ENCODE assay signal across 19 cellular contexts in genomic region chr6:45706319-45706718, GRCh38.
DNase-seq lines count a peak whose midpoint lies in the region; ATAC-seq, FAIRE-seq and TF ChIP-seq lines count a peak whose summit lies in the region.
"Had no signal": no experiment of that assay in that cellular context is flagged by ENCODE, and none has a peak within 500 bp of the region (broad histone marks: within the 10 kb centered on the region; RNA-seq: fewer than 3 reads in every experiment).

No MANE protein-coding gene starts in this region.

- no peak for TF ChIP-seq CTCF in H1 (IDR thresholded peaks at IDR 0.05; ENCODE audit: control extremely low read depth in 1 of 3, insufficient read depth in 1 of 3, low read depth in 1 of 3, low read length in 3 of 3)
- TF ChIP-seq CTCF in hepatocyte (IDR thresholded peaks at IDR 0.05; ENCODE audit: poor library complexity) = no peak

- TF ChIP-seq RAD21 in H1 (IDR thresholded peaks at IDR 0.05 in 1 of 2, conservative IDR thresholded peaks at IDR 0.05 in 1 of 2; ENCODE audit: low read depth in 2 of 2, low read length in 2 of 2) = no peak

- WGBS in H1 (ENCODE audit: extremely low coverage in 1 of 2, insufficient coverage in 1 of 2, insufficient read length in 1 of 2, insufficient replicate concordance in 2 of 2, low coverage in 1 of 2, low lambda C conversion rate in 2 of 2, missing lambda C conversion rate in 1 of 2), 2 experiments = 50% methylated on average over 2 of the region's 2 CpGs; no CpG with 5 or more reads in 1 of the 2 experiments
- 50% methylated on average over 2 of the region's 2 CpGs for WGBS in hepatocyte (ENCODE audit: low lambda C conversion rate, missing lambda C conversion rate)

- H3K9me3 ChIP-seq in H1 (ENCODE audit: insufficient read depth in 2 of 2, low read depth in 1 of 2, low read length in 1 of 2) = no peaks in the 10 kb centered on the region
- no peaks in the 10 kb centered on the region for H3K9me3 ChIP-seq in hepatocyte (ENCODE audit: low read depth)
- H3K9me3 ChIP-seq: adrenal gland had no signal

- no peak overlapping the region for H2BK20ac ChIP-seq in H1 (ENCODE audit: low read length)

- H2BK120ac ChIP-seq in H1 (replicated peaks; ENCODE audit: low read depth, low read length) = no peak overlapping the region

- H2BK12ac ChIP-seq in H1 (ENCODE audit: low read depth, low read length) = 0 out of 2 replicates have a peak overlapping the region, but pooled peaks have one; percentile 28

- H3K4me1 ChIP-seq in H1 (replicated peaks in 1 of 4; ENCODE audit: control insufficient read depth in 3 of 4, insufficient read depth in 4 of 4, low read length in 3 of 4) = no peaks in the 10 kb centered on the region; a peak in 1 of 7 replicates
- H3K4me1 ChIP-seq in hepatocyte (ENCODE audit: insufficient read depth) = no peaks in the 10 kb centered on the region
- H3K4me1 ChIP-seq: adrenal gland had no signal

- H3K23ac ChIP-seq in H1 (ENCODE audit: insufficient read length) = no peak overlapping the region

- no peak for TF ChIP-seq POLR2A in H1 (IDR thresholded peaks at IDR 0.05; ENCODE audit: control extremely low read depth in 1 of 2, low read depth in 2 of 2, low read length in 2 of 2)

- no peak overlapping the region for H2BK15ac ChIP-seq in H1 (ENCODE audit: low read length)

- H3K4me2 ChIP-seq in H1 (ENCODE audit: insufficient read depth in 1 of 2, low read depth in 2 of 2, low read length in 2 of 2) (no peak overlapping the region), hepatocyte (no peak overlapping the region)

- no peak overlapping the region for H2BK5ac ChIP-seq in H1 (ENCODE audit: low read depth, low read length)

- H3K9ac ChIP-seq in H1 (replicated peaks in 1 of 4; ENCODE audit: extremely low read depth in 1 of 4, low read depth in 3 of 4, low read length in 3 of 4) = no peak overlapping the region

- intact Hi-C loops in activated CD4-positive, alpha-beta memory T cell treated with anti-CD3 and anti-CD28 coated beads for 36 hours (cut with micrococcal nuclease) = no loop called here

- H3K36me3 ChIP-seq in H1 (ENCODE audit: control insufficient read depth in 2 of 4, insufficient read depth in 4 of 4, low read length in 3 of 4) (no peaks in the 10 kb centered on the region), hepatocyte (replicated peaks; ENCODE audit: insufficient read depth, low read depth) (no peaks in the 10 kb centered on the region)
- H3K36me3 ChIP-seq: adrenal gland had no signal

- H3K27ac ChIP-seq in H1 (ENCODE audit: low read depth, low read length) (no peak overlapping the region), hepatocyte (no peak overlapping the region)
- H3K27ac ChIP-seq: adrenal gland had no signal

- no peak overlapping the region for H3K18ac ChIP-seq in H1 (ENCODE audit: extremely low read depth, low read length)

- CTCF ChIA-PET in activated CD4-positive, alpha-beta memory T cell treated with anti-CD3 and anti-CD28 coated beads for 36 hours (lab: Charles Lee) = interaction anchor here (0.8 to 1.2 kb wide), 2 partner anchors 8 to 328 kb away, joined by 3 read pairs; partner anchors contain the start of gene SUPT3H
- CTCF ChIA-PET in activated CD4-positive, alpha-beta memory T cell treated with anti-CD3 and anti-CD28 coated beads, Interleukin-2, amount 10 ng/mL, durations not matched to agents 7 days and 5 days (lab: Charles Lee) = no interaction called here
- CTCF ChIA-PET in H1 (lab: Charles Lee; ENCODE audit: partially characterized antibody) = interaction anchor here (0.8 to 4.8 kb wide), 2 partner anchors 8 to 216 kb away, joined by 4 to 26 read pairs; no protein-coding TSS in a partner anchor

- POLR2A ChIA-PET in activated CD4-positive, alpha-beta memory T cell treated with anti-CD3 and anti-CD28 coated beads for 36 hours (lab: Charles Lee) = interaction anchor here (0.7 to 1.4 kb wide), 3 partner anchors 31 to 217 kb away, joined by 4 read pairs; no protein-coding TSS in a partner anchor
- POLR2A ChIA-PET in activated CD4-positive, alpha-beta memory T cell treated with anti-CD3 and anti-CD28 coated beads, Interleukin-2, amount 10 ng/mL, durations not matched to agents 7 days and 5 days (lab: Charles Lee) = interaction anchor here (1.3 to 2.0 kb wide), 2 partner anchors 119 to 120 kb away, joined by 4 read pairs; no protein-coding TSS in a partner anchor
- POLR2A ChIA-PET in H1 (lab: Charles Lee; ENCODE audit: partially characterized antibody) = no interaction called here

- H3K79me2 ChIP-seq in H1 (ENCODE audit: control insufficient read depth in 1 of 2, insufficient read depth in 2 of 2, low read length in 2 of 2) (no peaks in the 10 kb centered on the region), hepatocyte (no peaks in the 10 kb centered on the region)

- H3K56ac ChIP-seq in H1 (replicated peaks; ENCODE audit: insufficient read length, low read depth, low read length) = no peak overlapping the region

- H2AFZ ChIP-seq in H1 (ENCODE audit: low read length) (no peak overlapping the region), hepatocyte (no peak overlapping the region)

- H3K27me3 Mint-ChIP-seq in activated CD4-positive, alpha-beta memory T cell treated with anti-CD3 and anti-CD28 coated beads for 36 hours = no peaks in the 10 kb centered on the region
- no peaks in the 10 kb centered on the region for H3K27me3 Mint-ChIP-seq in activated CD4-positive, alpha-beta memory T cell treated with anti-CD3 and anti-CD28 coated beads, Interleukin-2, amount 10 ng/mL, durations not matched to agents 7 days and 5 days
- H3K27me3 Mint-ChIP-seq: central memory CD8-positive, alpha-beta T cell; naive thymus-derived CD8-positive, alpha-beta T cell had no signal

- H3K23me2 ChIP-seq in H1 (ENCODE audit: low read depth, low read length) = no peaks in the 10 kb centered on the region

- H3K36me3 Mint-ChIP-seq in activated CD4-positive, alpha-beta memory T cell treated with anti-CD3 and anti-CD28 coated beads for 36 hours = no peaks in the 10 kb centered on the region
- no peaks in the 10 kb centered on the region for H3K36me3 Mint-ChIP-seq in activated CD4-positive, alpha-beta memory T cell treated with anti-CD3 and anti-CD28 coated beads, Interleukin-2, amount 10 ng/mL, durations not matched to agents 7 days and 5 days (ENCODE audit: low read depth)
- H3K36me3 Mint-ChIP-seq: CD8-positive, alpha-beta T cell; naive thymus-derived CD8-positive, alpha-beta T cell; WTC11 had no signal

- FAIRE-seq in H1 (lab: Jason Lieb, UNC) (no peak), RCC 7860 (lab: Jason Lieb, UNC) (no peak)
- FAIRE-seq: GM12892, urothelium cell line had no signal

- no peak overlapping the region for H4K5ac ChIP-seq in H1 (ENCODE audit: insufficient read length, low read depth, low read length)

- H3K27ac Mint-ChIP-seq in activated CD4-positive, alpha-beta memory T cell treated with anti-CD3 and anti-CD28 coated beads for 36 hours = no peak overlapping the region
- no peak overlapping the region for H3K27ac Mint-ChIP-seq in activated CD4-positive, alpha-beta memory T cell treated with anti-CD3 and anti-CD28 coated beads, Interleukin-2, amount 10 ng/mL, durations not matched to agents 7 days and 5 days
- H3K27ac Mint-ChIP-seq: CD8-positive, alpha-beta T cell; WTC11 had no signal

- H3K27me3 ChIP-seq in H1 (replicated peaks in 1 of 4; ENCODE audit: control insufficient read depth in 3 of 4, extremely low read depth in 1 of 4, insufficient read depth in 3 of 4, low read length in 3 of 4) (no peaks in the 10 kb centered on the region), hepatocyte (no peaks in the 10 kb centered on the region)
- H3K27me3 ChIP-seq: adrenal gland had no signal

- TF ChIP-seq EP300 in H1 (IDR thresholded peaks at IDR 0.05; ENCODE audit: borderline replicate concordance in 1 of 2, low read depth in 2 of 2, low read length in 2 of 2) = no peak

- H4K8ac ChIP-seq in H1 (ENCODE audit: extremely low read depth, insufficient read depth, low read length) = no peak overlapping the region

- H3K4ac ChIP-seq in H1 (replicated peaks; ENCODE audit: insufficient read length, low read depth, low read length) = peak overlapping the region; percentile 3

- H3K79me1 ChIP-seq in H1 (ENCODE audit: low read depth, low read length) = no peaks in the 10 kb centered on the region

- H3K4me3 Mint-ChIP-seq in activated CD4-positive, alpha-beta memory T cell treated with anti-CD3 and anti-CD28 coated beads for 36 hours = no peak overlapping the region
- H3K4me3 Mint-ChIP-seq in activated CD4-positive, alpha-beta memory T cell treated with anti-CD3 and anti-CD28 coated beads, Interleukin-2, amount 10 ng/mL, durations not matched to agents 7 days and 5 days = no peak overlapping the region
- H3K4me3 Mint-ChIP-seq: CD8-positive, alpha-beta T cell; central memory CD8-positive, alpha-beta T cell; naive thymus-derived CD8-positive, alpha-beta T cell; WTC11 had no signal

- H3K9me2 ChIP-seq in hepatocyte (replicated peaks; ENCODE audit: insufficient read depth) = no peaks in the 10 kb centered on the region

- no peak overlapping the region for H4K91ac ChIP-seq in H1 (replicated peaks; ENCODE audit: insufficient read length, low read length)

- ATAC-seq in GM21360 (IDR thresholded peaks at IDR 0.05; ENCODE audit: unreplicated experiment) (peak; percentile 36), HG02973 (IDR thresholded peaks at IDR 0.05; ENCODE audit: unreplicated experiment) (peak; percentile 37)
- ATAC-seq: CD8-positive, alpha-beta T cell; naive thymus-derived CD8-positive, alpha-beta T cell; Panc1; WTC11 had no signal

- H3K9me3 Mint-ChIP-seq in activated CD4-positive, alpha-beta memory T cell treated with anti-CD3 and anti-CD28 coated beads for 36 hours = no peaks in the 10 kb centered on the region
- H3K9me3 Mint-ChIP-seq in activated CD4-positive, alpha-beta memory T cell treated with anti-CD3 and anti-CD28 coated beads, Interleukin-2, amount 10 ng/mL, durations not matched to agents 7 days and 5 days = no peaks in the 10 kb centered on the region
- H3K9me3 Mint-ChIP-seq: CD8-positive, alpha-beta T cell; central memory CD8-positive, alpha-beta T cell; naive thymus-derived CD8-positive, alpha-beta T cell; WTC11 had no signal

- H4K20me1 ChIP-seq in H1 (replicated peaks in 1 of 2; ENCODE audit: control insufficient read depth in 1 of 2, insufficient read depth in 2 of 2, low read length in 2 of 2) (no peaks in the 10 kb centered on the region), hepatocyte (ENCODE audit: insufficient read depth, poor library complexity, severe bottlenecking) (no peaks in the 10 kb centered on the region)

- no peak overlapping the region for H2AK5ac ChIP-seq in H1 (ENCODE audit: low read depth, low read length)

- DNase-seq in activated CD4-positive, alpha-beta memory T cell treated with anti-CD3 and anti-CD28 coated beads for 36 hours = peak; percentile 54
- no peak for DNase-seq in activated CD4-positive, alpha-beta memory T cell treated with anti-CD3 and anti-CD28 coated beads, Interleukin-2, amount 10 ng/mL, durations not matched to agents 7 days and 5 days
- DNase-seq in H1 (ENCODE audit: low read depth in 1 of 2, low spot score in 2 of 2) = no peak
- DNase-seq in RCC 7860 (ENCODE audit: low spot score) = no peak
- DNase-seq in hepatocyte (ENCODE audit: low spot score) = no peak
- DNase-seq in SW480 (ENCODE audit: low spot score) = no peak
- DNase-seq: adrenal gland; CD8-positive, alpha-beta T cell; Kasumi-1; naive thymus-derived CD8-positive, alpha-beta T cell; NCI-H1694 treated with DMSO at 0.1 percent for 48 hours; NCI-H524 had no signal

- no peak overlapping the region for H3K14ac ChIP-seq in H1 (ENCODE audit: insufficient read length)

- peaks cover 41% of the 10 kb centered on the region for H3K4me1 Mint-ChIP-seq in activated CD4-positive, alpha-beta memory T cell treated with anti-CD3 and anti-CD28 coated beads for 36 hours (ENCODE audit: low read depth)
- peaks cover 11% of the 10 kb centered on the region for H3K4me1 Mint-ChIP-seq in activated CD4-positive, alpha-beta memory T cell treated with anti-CD3 and anti-CD28 coated beads, Interleukin-2, amount 10 ng/mL, durations not matched to agents 7 days and 5 days
- H3K4me1 Mint-ChIP-seq: WTC11 had no signal

- no peak overlapping the region for H3K4me3 ChIP-seq in H1 (ENCODE audit: extremely low read depth in 1 of 4, insufficient read depth in 2 of 4, low read depth in 3 of 4, low read length in 4 of 4)
- H3K4me3 ChIP-seq in hepatocyte = no peak overlapping the region
- H3K4me3 ChIP-seq: adrenal gland had no signal
